Comparison of ENCODE assay signal across 1 cellular context in the genomic region with DNA sequence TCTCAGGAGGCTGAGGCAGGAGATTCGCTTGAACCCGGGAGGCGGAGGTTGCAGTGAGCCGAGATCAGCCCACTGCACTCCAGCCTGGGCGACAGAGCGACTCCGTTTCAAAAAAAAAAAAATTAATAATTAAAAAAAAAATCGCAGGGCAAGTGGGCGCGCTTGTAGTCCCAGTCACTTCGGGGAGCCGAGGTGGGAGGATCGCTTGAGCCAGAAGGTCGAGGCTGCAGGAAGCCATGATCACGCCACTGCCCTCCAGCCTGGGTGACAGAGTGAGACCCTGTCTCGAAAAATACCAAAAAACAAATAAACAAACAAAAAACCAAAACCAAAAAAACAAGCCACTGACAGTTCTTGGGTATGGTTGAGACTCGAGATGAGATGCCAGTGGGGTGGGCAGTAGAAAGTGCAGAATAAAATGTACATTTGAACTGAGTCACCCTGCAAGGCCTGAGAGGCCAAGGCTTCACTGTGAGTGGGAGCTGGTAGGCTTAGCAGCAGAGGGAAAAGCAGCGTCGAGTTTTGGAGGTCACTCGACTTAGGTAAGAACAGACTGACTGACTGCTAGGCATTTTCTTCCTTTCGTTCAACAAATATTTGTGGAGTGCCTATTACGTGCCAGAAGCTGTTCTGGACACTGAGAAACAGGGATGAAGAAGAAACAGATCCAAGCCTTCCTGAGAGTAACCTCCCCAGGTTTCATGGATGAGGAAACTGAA.
TF ChIP-seq lines count a peak whose summit lies in the region.

No MANE protein-coding gene starts in this region.

TF ChIP-seq in endothelial cell of umbilical vein, 7 proteins besides CTCF, POLR2A, EP300 and RAD21 (continued from another document):
- TF ChIP-seq JUN (IDR thresholded peaks at IDR 0.05; ENCODE audit: borderline replicate concordance, insufficient read depth, insufficient read length, low read depth) (no peak), MAX (IDR thresholded peaks at IDR 0.05; ENCODE audit: insufficient read depth, insufficient read length) (no peak), EZH2 (IDR thresholded peaks at IDR 0.05; ENCODE audit: borderline replicate concordance, low read depth, low read length, severe bottlenecking) (no peak), MYC (IDR thresholded peaks at IDR 0.05; ENCODE audit: low read depth, low read length) (no peak), FOS (IDR thresholded peaks at IDR 0.05; ENCODE audit: borderline replicate concordance, insufficient read depth, low read length) (no peak), GATA2 (IDR thresholded peaks at IDR 0.05; ENCODE audit: insufficient read depth, insufficient read length, low read depth, low read length) (no peak)
TF ChIP-seq in endothelial cell of umbilical vein: peak in this region for 0.
